ENCODE assay signal across 1 cellular context in the genomic region with DNA sequence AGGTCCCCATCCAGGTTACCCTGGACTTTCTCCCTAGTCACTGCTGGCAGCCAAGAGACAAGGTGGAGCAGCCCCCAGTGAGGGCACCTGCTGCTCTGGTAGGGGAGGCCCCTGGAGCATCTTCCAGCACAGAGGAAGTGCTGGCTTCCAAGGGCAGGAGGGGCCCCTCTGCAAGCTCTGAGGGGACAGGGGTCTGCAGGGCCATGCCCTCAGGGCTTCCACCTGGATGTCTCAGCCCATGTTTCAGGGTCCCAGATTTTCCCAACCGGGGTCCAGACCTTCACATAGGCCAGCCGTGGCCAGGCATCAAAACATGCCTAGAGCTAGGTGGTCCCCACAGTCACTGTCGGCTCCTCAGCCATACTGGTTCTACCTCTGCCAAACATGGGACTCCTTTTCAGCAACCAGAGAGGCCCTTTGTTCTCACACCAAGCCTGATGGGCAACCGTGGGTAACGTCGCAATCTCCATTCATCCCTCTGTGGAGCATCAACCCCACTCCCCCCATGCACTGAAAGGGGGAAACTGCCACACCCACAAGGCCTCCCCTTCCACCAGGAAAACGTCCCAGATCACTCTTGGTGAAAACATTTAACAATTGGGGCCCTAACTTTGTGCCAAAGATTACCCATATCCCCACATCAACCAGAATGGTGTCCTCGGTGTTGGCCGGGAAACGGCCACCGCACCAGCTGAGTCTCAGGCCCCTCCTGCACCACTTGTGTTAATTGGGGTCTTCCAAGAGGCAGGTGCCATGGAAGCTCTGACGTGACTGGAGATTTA.
TF ChIP-seq lines count a peak whose summit lies in the region.

No MANE protein-coding gene starts in this region.

TF ChIP-seq in GM23338, 12 proteins besides CTCF, POLR2A, EP300 and RAD21 (continued from another document):
- TF ChIP-seq, protein P1, sequence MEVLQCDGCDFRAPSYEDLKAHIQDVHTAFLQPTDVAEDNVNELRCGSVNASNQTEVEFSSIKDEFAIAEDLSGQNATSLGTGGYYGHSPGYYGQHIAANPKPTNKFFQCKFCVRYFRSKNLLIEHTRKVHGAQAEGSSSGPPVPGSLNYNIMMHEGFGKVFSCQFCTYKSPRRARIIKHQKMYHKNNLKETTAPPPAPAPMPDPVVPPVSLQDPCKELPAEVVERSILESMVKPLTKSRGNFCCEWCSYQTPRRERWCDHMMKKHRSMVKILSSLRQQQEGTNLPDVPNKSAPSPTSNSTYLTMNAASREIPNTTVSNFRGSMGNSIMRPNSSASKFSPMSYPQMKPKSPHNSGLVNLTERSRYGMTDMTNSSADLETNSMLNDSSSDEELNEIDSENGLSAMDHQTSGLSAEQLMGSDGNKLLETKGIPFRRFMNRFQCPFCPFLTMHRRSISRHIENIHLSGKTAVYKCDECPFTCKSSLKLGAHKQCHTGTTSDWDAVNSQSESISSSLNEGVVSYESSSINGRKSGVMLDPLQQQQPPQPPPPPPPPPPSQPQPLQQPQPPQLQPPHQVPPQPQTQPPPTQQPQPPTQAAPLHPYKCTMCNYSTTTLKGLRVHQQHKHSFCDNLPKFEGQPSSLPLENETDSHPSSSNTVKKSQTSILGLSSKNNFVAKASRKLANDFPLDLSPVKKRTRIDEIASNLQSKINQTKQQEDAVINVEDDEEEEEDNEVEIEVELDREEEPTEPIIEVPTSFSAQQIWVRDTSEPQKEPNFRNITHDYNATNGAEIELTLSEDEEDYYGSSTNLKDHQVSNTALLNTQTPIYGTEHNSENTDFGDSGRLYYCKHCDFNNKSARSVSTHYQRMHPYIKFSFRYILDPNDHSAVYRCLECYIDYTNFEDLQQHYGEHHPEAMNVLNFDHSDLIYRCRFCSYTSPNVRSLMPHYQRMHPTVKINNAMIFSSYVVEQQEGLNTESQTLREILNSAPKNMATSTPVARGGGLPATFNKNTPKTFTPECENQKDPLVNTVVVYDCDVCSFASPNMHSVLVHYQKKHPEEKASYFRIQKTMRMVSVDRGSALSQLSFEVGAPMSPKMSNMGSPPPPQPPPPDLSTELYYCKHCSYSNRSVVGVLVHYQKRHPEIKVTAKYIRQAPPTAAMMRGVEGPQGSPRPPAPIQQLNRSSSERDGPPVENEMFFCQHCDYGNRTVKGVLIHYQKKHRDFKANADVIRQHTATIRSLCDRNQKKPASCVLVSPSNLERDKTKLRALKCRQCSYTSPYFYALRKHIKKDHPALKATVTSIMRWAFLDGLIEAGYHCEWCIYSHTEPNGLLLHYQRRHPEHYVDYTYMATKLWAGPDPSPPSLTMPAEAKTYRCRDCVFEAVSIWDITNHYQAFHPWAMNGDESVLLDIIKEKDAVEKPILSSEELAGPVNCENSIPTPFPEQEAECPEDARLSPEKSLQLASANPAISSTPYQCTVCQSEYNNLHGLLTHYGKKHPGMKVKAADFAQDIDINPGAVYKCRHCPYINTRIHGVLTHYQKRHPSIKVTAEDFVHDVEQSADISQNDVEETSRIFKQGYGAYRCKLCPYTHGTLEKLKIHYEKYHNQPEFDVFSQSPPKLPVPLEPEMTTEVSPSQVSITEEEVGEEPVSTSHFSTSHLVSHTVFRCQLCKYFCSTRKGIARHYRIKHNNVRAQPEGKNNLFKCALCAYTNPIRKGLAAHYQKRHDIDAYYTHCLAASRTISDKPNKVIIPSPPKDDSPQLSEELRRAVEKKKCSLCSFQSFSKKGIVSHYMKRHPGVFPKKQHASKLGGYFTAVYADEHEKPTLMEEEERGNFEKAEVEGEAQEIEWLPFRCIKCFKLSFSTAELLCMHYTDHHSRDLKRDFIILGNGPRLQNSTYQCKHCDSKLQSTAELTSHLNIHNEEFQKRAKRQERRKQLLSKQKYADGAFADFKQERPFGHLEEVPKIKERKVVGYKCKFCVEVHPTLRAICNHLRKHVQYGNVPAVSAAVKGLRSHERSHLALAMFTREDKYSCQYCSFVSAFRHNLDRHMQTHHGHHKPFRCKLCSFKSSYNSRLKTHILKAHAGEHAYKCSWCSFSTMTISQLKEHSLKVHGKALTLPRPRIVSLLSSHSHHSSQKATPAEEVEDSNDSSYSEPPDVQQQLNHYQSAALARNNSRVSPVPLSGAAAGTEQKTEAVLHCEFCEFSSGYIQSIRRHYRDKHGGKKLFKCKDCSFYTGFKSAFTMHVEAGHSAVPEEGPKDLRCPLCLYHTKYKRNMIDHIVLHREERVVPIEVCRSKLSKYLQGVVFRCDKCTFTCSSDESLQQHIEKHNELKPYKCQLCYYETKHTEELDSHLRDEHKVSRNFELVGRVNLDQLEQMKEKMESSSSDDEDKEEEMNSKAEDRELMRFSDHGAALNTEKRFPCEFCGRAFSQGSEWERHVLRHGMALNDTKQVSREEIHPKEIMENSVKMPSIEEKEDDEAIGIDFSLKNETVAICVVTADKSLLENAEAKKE (CRISPR knock-in tag; IDR thresholded peaks at IDR 0.05), result no peak
- no peak for TF ChIP-seq NANOG (IDR thresholded peaks at IDR 0.05; ENCODE audit: borderline replicate concordance)
- no peak for TF ChIP-seq EZH2phosphoT487 (IDR thresholded peaks at IDR 0.05; ENCODE audit: unreplicated experiment)
- no peak for TF ChIP-seq JUNB (IDR thresholded peaks at IDR 0.05; ENCODE audit: unreplicated experiment)
- no peak for TF ChIP-seq POLR2AphosphoS5 (IDR thresholded peaks at IDR 0.05; ENCODE audit: low read depth)
- no peak for TF ChIP-seq CREB1 (CRISPR knock-in tag; IDR thresholded peaks at IDR 0.05; ENCODE audit: low read depth)
- TF ChIP-seq, protein P2, sequence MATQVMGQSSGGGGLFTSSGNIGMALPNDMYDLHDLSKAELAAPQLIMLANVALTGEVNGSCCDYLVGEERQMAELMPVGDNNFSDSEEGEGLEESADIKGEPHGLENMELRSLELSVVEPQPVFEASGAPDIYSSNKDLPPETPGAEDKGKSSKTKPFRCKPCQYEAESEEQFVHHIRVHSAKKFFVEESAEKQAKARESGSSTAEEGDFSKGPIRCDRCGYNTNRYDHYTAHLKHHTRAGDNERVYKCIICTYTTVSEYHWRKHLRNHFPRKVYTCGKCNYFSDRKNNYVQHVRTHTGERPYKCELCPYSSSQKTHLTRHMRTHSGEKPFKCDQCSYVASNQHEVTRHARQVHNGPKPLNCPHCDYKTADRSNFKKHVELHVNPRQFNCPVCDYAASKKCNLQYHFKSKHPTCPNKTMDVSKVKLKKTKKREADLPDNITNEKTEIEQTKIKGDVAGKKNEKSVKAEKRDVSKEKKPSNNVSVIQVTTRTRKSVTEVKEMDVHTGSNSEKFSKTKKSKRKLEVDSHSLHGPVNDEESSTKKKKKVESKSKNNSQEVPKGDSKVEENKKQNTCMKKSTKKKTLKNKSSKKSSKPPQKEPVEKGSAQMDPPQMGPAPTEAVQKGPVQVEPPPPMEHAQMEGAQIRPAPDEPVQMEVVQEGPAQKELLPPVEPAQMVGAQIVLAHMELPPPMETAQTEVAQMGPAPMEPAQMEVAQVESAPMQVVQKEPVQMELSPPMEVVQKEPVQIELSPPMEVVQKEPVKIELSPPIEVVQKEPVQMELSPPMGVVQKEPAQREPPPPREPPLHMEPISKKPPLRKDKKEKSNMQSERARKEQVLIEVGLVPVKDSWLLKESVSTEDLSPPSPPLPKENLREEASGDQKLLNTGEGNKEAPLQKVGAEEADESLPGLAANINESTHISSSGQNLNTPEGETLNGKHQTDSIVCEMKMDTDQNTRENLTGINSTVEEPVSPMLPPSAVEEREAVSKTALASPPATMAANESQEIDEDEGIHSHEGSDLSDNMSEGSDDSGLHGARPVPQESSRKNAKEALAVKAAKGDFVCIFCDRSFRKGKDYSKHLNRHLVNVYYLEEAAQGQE (IDR thresholded peaks at IDR 0.05; ENCODE audit: unreplicated experiment), result no peak
- no peak for TF ChIP-seq STAT1 (IDR thresholded peaks at IDR 0.05; ENCODE audit: unreplicated experiment)
- no peak for TF ChIP-seq ZNF331 (CRISPR knock-in tag; IDR thresholded peaks at IDR 0.05; ENCODE audit: low read depth)
- TF ChIP-seq, protein P3, sequence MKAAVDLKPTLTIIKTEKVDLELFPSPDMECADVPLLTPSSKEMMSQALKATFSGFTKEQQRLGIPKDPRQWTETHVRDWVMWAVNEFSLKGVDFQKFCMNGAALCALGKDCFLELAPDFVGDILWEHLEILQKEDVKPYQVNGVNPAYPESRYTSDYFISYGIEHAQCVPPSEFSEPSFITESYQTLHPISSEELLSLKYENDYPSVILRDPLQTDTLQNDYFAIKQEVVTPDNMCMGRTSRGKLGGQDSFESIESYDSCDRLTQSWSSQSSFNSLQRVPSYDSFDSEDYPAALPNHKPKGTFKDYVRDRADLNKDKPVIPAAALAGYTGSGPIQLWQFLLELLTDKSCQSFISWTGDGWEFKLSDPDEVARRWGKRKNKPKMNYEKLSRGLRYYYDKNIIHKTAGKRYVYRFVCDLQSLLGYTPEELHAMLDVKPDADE (IDR thresholded peaks at IDR 0.05), result no peak
